Comparison of ENCODE assay signal across 11 cellular contexts in genomic region chr3:25468866-25469319, GRCh38. TPM values are rescaled to one million over a fixed set of nuclear protein-coding genes. Genes with fewer than 3 reads are reported as not detected.
DNase-seq lines count a peak whose midpoint lies in the region; TF ChIP-seq lines count a peak whose summit lies in the region.
"Had no signal": no experiment of that assay in that cellular context is flagged by ENCODE, and none has a peak within 500 bp of the region (broad histone marks: within the 10 kb centered on the region; RNA-seq: fewer than 3 reads in every experiment).

No MANE protein-coding gene starts in this region.

- H3K27ac Mint-ChIP-seq in progenitor cell of endocrine pancreas, result peak overlapping the region; percentile 69
- H3K27ac Mint-ChIP-seq: CD4-positive, CD25-positive, alpha-beta regulatory T cell had no signal

- H3K4me1 Mint-ChIP-seq in progenitor cell of endocrine pancreas (ENCODE audit: low read depth), result peaks cover 25% of the 10 kb centered on the region

- TF ChIP-seq CTCF in astrocyte of the spinal cord (IDR thresholded peaks at IDR 0.05; ENCODE audit: low read depth, low read length) (peak; percentile 17), right atrium auricular region (IDR thresholded peaks at IDR 0.05) (peak in 1 of 2 donors; percentile 46), progenitor cell of endocrine pancreas (IDR thresholded peaks at IDR 0.05; ENCODE audit: unreplicated experiment) (peak; percentile 20), GM10266 (IDR thresholded peaks at IDR 0.05; ENCODE audit: control insufficient read depth, insufficient read depth, low read depth, missing control alignments) (no peak)

- H3K4me3 ChIP-seq in astrocyte of the spinal cord (ENCODE audit: low read depth, low read length) (no peak overlapping the region), right atrium auricular region (no peak overlapping the region)

- peaks cover 0 to 67% of the 10 kb centered on the region in 2 donors for H3K4me1 ChIP-seq in right atrium auricular region

- no peaks in the 10 kb centered on the region for H3K36me3 Mint-ChIP-seq in progenitor cell of endocrine pancreas (ENCODE audit: insufficient read depth)
- H3K36me3 Mint-ChIP-seq: CD4-positive, CD25-positive, alpha-beta regulatory T cell had no signal

- DNase-seq in Ammon's horn (ENCODE audit: low spot score), result peak; percentile 66
- peak; percentile 74 for DNase-seq in astrocyte of the spinal cord (ENCODE audit: low read depth, low spot score)
- peak; percentile 83 for DNase-seq in right atrium auricular region (ENCODE audit: low spot score)
- no peak for DNase-seq in progenitor cell of endocrine pancreas (ENCODE audit: low spot score, unreplicated experiment)
- no peak for DNase-seq in NCI-H82 treated with DMSO at 0.1 percent for 48 hours (lab: John Stamatoyannopoulos, UW; ENCODE audit: unreplicated experiment)
- DNase-seq in GM19238 (ENCODE audit: insufficient read length, low spot score), result no peak
- DNase-seq in GM10266 (ENCODE audit: extremely low spot score), result no peak
- no peak for DNase-seq in SW 1271 (lab: John Stamatoyannopoulos, UW)
- DNase-seq: CD4-positive, CD25-positive, alpha-beta regulatory T cell; NCI-H187; stimulated activated naive CD8-positive, alpha-beta T cell treated with anti-CD3 and anti-CD28 coated beads, Interleukin-15, Interleukin-2, amounts not matched to agents 100 U/mL and 50 U/mL, for 24 hours had no signal

- H3K36me3 ChIP-seq in right atrium auricular region, result no peaks in the 10 kb centered on the region

- peak overlapping the region in 1 of 2 donors; percentile 77 for H3K27ac ChIP-seq in right atrium auricular region

- no peaks in the 10 kb centered on the region for H3K9me3 ChIP-seq in right atrium auricular region

- H3K27me3 ChIP-seq in right atrium auricular region, result no peaks in the 10 kb centered on the region

- H3K4me3 Mint-ChIP-seq in progenitor cell of endocrine pancreas (ENCODE audit: low read depth), result no peak overlapping the region
- H3K4me3 Mint-ChIP-seq: CD4-positive, CD25-positive, alpha-beta regulatory T cell had no signal

- H3K27me3 Mint-ChIP-seq in progenitor cell of endocrine pancreas, result no peaks in the 10 kb centered on the region
- H3K27me3 Mint-ChIP-seq: CD4-positive, CD25-positive, alpha-beta regulatory T cell had no signal

- in situ Hi-C loops in astrocyte of the spinal cord (cut with HindIII; ENCODE audit: low sequenced_read_pairs), result no loop called here

- no peaks in the 10 kb centered on the region for H3K9me3 Mint-ChIP-seq in progenitor cell of endocrine pancreas (ENCODE audit: low read depth)

RNA-seq across cellular contexts. Expression of gene RARB, which starts 40.8 kb away (rescaled TPM):
- 10 to 100 TPM; 15.2 to 22.8 TPM for total RNA-seq in right atrium auricular region
- total RNA-seq in progenitor cell of endocrine pancreas, result 26.3 and 30.0 TPM in 2 replicates
- total RNA-seq: CD4-positive, CD25-positive, alpha-beta regulatory T cell had no signal

Comparison
In these comparisons a context has a peak if more than half of its experiments do, and no peak if none do; other contexts are left out.
1. DNase-seq: peak in Ammon's horn (single experiment), astrocyte of the spinal cord (single experiment) and right atrium auricular region (single experiment); none in progenitor cell of endocrine pancreas (single experiment), NCI-H82 treated with DMSO at 0.1 percent for 48 hours (single experiment), GM19238 (single experiment), GM10266 (single experiment) and SW 1271 (0 of 2).